In genomic region chr6:157763894-157764345, GRCh38 we compare ENCODE assay signal across 8 cellular contexts. TPM values are rescaled to one million over a fixed set of nuclear protein-coding genes. Genes with fewer than 3 reads are reported as not detected.
DNase-seq lines count a peak whose midpoint lies in the region; ATAC-seq and TF ChIP-seq lines count a peak whose summit lies in the region.

No MANE protein-coding gene starts in this region.

- H3K9me3 ChIP-seq in gastrocnemius medialis: no peaks in the 10 kb centered on the region

- H3K4me1 Mint-ChIP-seq in central memory CD8-positive, alpha-beta T cell: peaks cover 45% of the 10 kb centered on the region

- no peak overlapping the region for H3K4me3 ChIP-seq in gastrocnemius medialis

- H3K4me3 Mint-ChIP-seq in central memory CD8-positive, alpha-beta T cell: peak overlapping the region; percentile 73

- H3K27me3 ChIP-seq in gastrocnemius medialis: no peaks in the 10 kb centered on the region

- DNase-seq in NCI-H510A treated with DMSO at 0.1 percent for 48 hours (lab: John Stamatoyannopoulos, UW) (peak; percentile 67), NCI-H510A (lab: John Stamatoyannopoulos, UW) (no peak), gastrocnemius medialis (no peak), Ammon's horn (ENCODE audit: low spot score) (no peak), left lobe of liver (ENCODE audit: low spot score) (no peak)
- no peak for DNase-seq in central memory CD8-positive, alpha-beta T cell (ENCODE audit: low spot score in 2 of 2)
- no peak for DNase-seq in stimulated activated CD4-positive, alpha-beta T cell treated with anti-CD3 and anti-CD28 coated beads, Interleukin-1b, Interleukin-23, amount 100 ng/mL, for 48 hours

- H3K36me3 Mint-ChIP-seq in central memory CD8-positive, alpha-beta T cell (ENCODE audit: insufficient read depth): peaks cover 2% of the 10 kb centered on the region

- no peak for TF ChIP-seq POLR2A in gastrocnemius medialis (IDR thresholded peaks at IDR 0.05)

- peak overlapping the region; percentile 87 for H3K27ac Mint-ChIP-seq in central memory CD8-positive, alpha-beta T cell (ENCODE audit: low read depth)

- no peaks in the 10 kb centered on the region for H3K27me3 Mint-ChIP-seq in central memory CD8-positive, alpha-beta T cell

- ATAC-seq in HG03442 (IDR thresholded peaks at IDR 0.05; ENCODE audit: unreplicated experiment) (peak; percentile 6), gastrocnemius medialis (no peak), left lobe of liver (no peak)
- no peak for ATAC-seq in central memory CD8-positive, alpha-beta T cell (replicated peaks; ENCODE audit: extremely low read depth, poor library complexity, severe bottlenecking)

- peaks cover 18 to 20% of the 10 kb centered on the region in 2 donors for H3K4me1 ChIP-seq in gastrocnemius medialis

- peak overlapping the region; percentile 10 to 62 (median 56) for H3K27ac ChIP-seq in gastrocnemius medialis

- intact Hi-C loops in gastrocnemius medialis (cut with DNase I; ENCODE audit: low total_unique reads): loop anchor here (5.0 kb wide), 1 partner anchor 42 kb away; no protein-coding TSS in a partner anchor

- no peak for TF ChIP-seq CTCF in gastrocnemius medialis (IDR thresholded peaks at IDR 0.05 in 4 of 5, conservative IDR thresholded peaks at IDR 0.05 in 1 of 5)

- no peaks in the 10 kb centered on the region for H3K36me3 ChIP-seq in gastrocnemius medialis

- no peaks in the 10 kb centered on the region for H3K9me3 Mint-ChIP-seq in central memory CD8-positive, alpha-beta T cell

- in situ Hi-C loops in gastrocnemius medialis (cut with MboI; ENCODE audit: low sequenced_read_pairs in 4 of 4): no loop called here

RNA-seq across cellular contexts. Expression of gene SNX9, which starts 59.1 kb away (rescaled TPM):
- total RNA-seq in gastrocnemius medialis (10 to 100 TPM; 29.4 to 44.9 (median 33.3) TPM), left lobe of liver (25.5 TPM)
